ENCODE assay signal across 9 cellular contexts in the genomic region with DNA sequence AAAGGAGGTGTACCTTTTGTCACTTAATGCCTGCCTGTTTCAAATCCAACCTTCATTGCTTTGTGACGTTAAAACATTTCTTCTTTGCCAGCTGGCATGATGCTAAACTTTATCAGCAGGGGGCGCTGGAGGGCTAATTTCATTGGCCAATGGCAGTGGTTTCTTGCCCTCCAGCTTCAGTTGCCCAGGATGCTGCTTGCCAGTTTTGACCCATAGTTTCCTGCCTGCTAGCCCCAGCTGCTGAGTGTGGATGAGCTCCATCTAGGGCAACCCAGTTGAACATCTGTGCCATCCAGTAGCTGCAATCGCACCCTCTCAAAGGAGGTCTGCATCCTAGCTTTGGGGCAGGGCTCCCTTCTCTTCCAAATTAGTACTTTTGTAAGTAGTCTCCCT. TPM values are rescaled to one million over a fixed set of nuclear protein-coding genes. Genes with fewer than 3 reads are reported as not detected.
DNase-seq lines count a peak whose midpoint lies in the region; ATAC-seq, FAIRE-seq and TF ChIP-seq lines count a peak whose summit lies in the region.
"Had no signal": no experiment of that assay in that cellular context is flagged by ENCODE, and none has a peak within 500 bp of the region (broad histone marks: within the 10 kb centered on the region; RNA-seq: fewer than 3 reads in every experiment).

No MANE protein-coding gene starts in this region.

- no peaks in the 10 kb centered on the region for H4K20me1 ChIP-seq in IMR-90 (ENCODE audit: insufficient read depth, low read length)

- intact Hi-C loops in IMR-90 (cut with micrococcal nuclease) (loop anchor here (2.0 kb wide), 1 partner anchor 51 kb away; no protein-coding TSS in a partner anchor), pancreas (cut with DNase I) (loop anchor here in 1 of 3 donors (5.0 kb wide), 1 partner anchor 49 kb away; no protein-coding TSS in a partner anchor)
- intact Hi-C loops in activated T-helper 1 cell treated with anti-CD3 and anti-CD28 coated beads, Interleukin-12 subunit alpha, Interleukin-12 subunit beta, Interleukin-2, Interleukin-4 antibody, amounts not matched to agents 30 ng/mL and 10 ng/mL and 1 ng/mL, durations not matched to agents 14 hours and 24 hours and 36 hours (cut with micrococcal nuclease): loop anchor here (1.0 to 5.0 kb wide), 5 partner anchors 8 to 671 kb away; partner anchors contain the start of gene HIGD1A

- H3K9me3 Mint-ChIP-seq in activated T-helper 1 cell treated with anti-CD3 and anti-CD28 coated beads, Interleukin-12 subunit alpha, Interleukin-12 subunit beta, Interleukin-2, Interleukin-4 antibody, amounts not matched to agents 30 ng/mL and 10 ng/mL and 1 ng/mL, durations not matched to agents 14 hours and 24 hours and 36 hours: no peaks in the 10 kb centered on the region

- POLR2A ChIA-PET in IMR-90 (lab: Charles Lee; ENCODE audit: unreplicated experiment): no interaction called here

- CTCF ChIA-PET in IMR-90 (lab: Yijun Ruan, JAX): interaction anchor here (0.7 to 1.4 kb wide), 6 partner anchors 8 to 51 kb away, joined by 3 to 4 read pairs (median 3); no protein-coding TSS in a partner anchor

- no peaks in the 10 kb centered on the region for H3K9me1 ChIP-seq in IMR-90 (ENCODE audit: insufficient read depth, low read length)

- H3K9ac ChIP-seq in IMR-90 (ENCODE audit: low read depth, low read length): no peak overlapping the region

- peak; percentile 56 for ATAC-seq in IMR-90 (ENCODE audit: low read depth)
- peak; percentile 83 to 94 (median 88) for ATAC-seq in pancreas

- H3K27ac Mint-ChIP-seq in activated T-helper 1 cell treated with anti-CD3 and anti-CD28 coated beads, Interleukin-12 subunit alpha, Interleukin-12 subunit beta, Interleukin-2, Interleukin-4 antibody, amounts not matched to agents 30 ng/mL and 10 ng/mL and 1 ng/mL, durations not matched to agents 14 hours and 24 hours and 36 hours: no peak overlapping the region

- DNase-seq in IMR-90 (peak; percentile 25), RCC 7860 (ENCODE audit: low spot score) (peak; percentile 31), foreskin melanocyte (peak; percentile 67), pancreas (peak in 5 of 6 donors; percentile 42 to 81 (median 70)), tibial nerve (ENCODE audit: low spot score in 2 of 2) (peak; percentile 66 to 82), GM19238 (ENCODE audit: insufficient read length, low spot score) (no peak)
- peak; percentile 59 for DNase-seq in activated T-helper 1 cell treated with anti-CD3 and anti-CD28 coated beads, Interleukin-12 subunit alpha, Interleukin-12 subunit beta, Interleukin-2, Interleukin-4 antibody, amounts not matched to agents 30 ng/mL and 10 ng/mL and 1 ng/mL, durations not matched to agents 14 hours and 24 hours and 36 hours (ENCODE audit: low spot score)

- H3K4me1 Mint-ChIP-seq in activated T-helper 1 cell treated with anti-CD3 and anti-CD28 coated beads, Interleukin-12 subunit alpha, Interleukin-12 subunit beta, Interleukin-2, Interleukin-4 antibody, amounts not matched to agents 30 ng/mL and 10 ng/mL and 1 ng/mL, durations not matched to agents 14 hours and 24 hours and 36 hours (ENCODE audit: low read depth): peaks cover 9% of the 10 kb centered on the region

- peak in 1 of 2 donors; percentile 33 for TF ChIP-seq EP300 in tibial nerve (IDR thresholded peaks at IDR 0.05)

- FAIRE-seq in RCC 7860 (lab: Jason Lieb, UNC) (no peak), pancreas (lab: Jason Lieb, UNC) (no peak)
- FAIRE-seq: islet of Langerhans had no signal

- TF ChIP-seq POLR2A in IMR-90 (IDR thresholded peaks at IDR 0.05; ENCODE audit: low read depth, low read length): no peak
- TF ChIP-seq POLR2A in tibial nerve (IDR thresholded peaks at IDR 0.05): no peak

- no peak overlapping the region for H3K4me3 ChIP-seq in IMR-90 (ENCODE audit: insufficient read depth, low read depth, low read length)
- H3K4me3 ChIP-seq in pancreas: no peak overlapping the region
- no peak overlapping the region for H3K4me3 ChIP-seq in tibial nerve

- H3K4me2 ChIP-seq in IMR-90 (ENCODE audit: low read depth, low read length): no peak overlapping the region

- BruUV-seq in IMR-90 (replicated peaks; lab: Mats Ljungman, UMichigan): no TSS peak

- no peak overlapping the region for H4K91ac ChIP-seq in IMR-90 (ENCODE audit: insufficient read depth, low read depth, low read length)

- no peaks in the 10 kb centered on the region for H3K36me3 Mint-ChIP-seq in activated T-helper 1 cell treated with anti-CD3 and anti-CD28 coated beads, Interleukin-12 subunit alpha, Interleukin-12 subunit beta, Interleukin-2, Interleukin-4 antibody, amounts not matched to agents 30 ng/mL and 10 ng/mL and 1 ng/mL, durations not matched to agents 14 hours and 24 hours and 36 hours (ENCODE audit: low read depth)

- H2BK15ac ChIP-seq in IMR-90 (ENCODE audit: low read depth, low read length): no peak overlapping the region

- H2BK120ac ChIP-seq in IMR-90 (ENCODE audit: low read depth, low read length): no peak overlapping the region

- H2AK9ac ChIP-seq in IMR-90 (replicated peaks; ENCODE audit: low read depth, low read length, poor library complexity): no peak overlapping the region

- H2BK20ac ChIP-seq in IMR-90 (ENCODE audit: low read depth, low read length): no peak overlapping the region

- H3K56ac ChIP-seq in IMR-90 (ENCODE audit: extremely low read depth, insufficient read depth, low read length): no peak overlapping the region

- no peak overlapping the region for H3K23ac ChIP-seq in IMR-90 (ENCODE audit: low read depth, low read length)

- H4K8ac ChIP-seq in IMR-90 (ENCODE audit: low read depth in 2 of 2, low read length in 2 of 2): no peak overlapping the region

- H3K4me1 ChIP-seq in IMR-90 (ENCODE audit: control insufficient read depth, insufficient read depth, low read length) (no peaks in the 10 kb centered on the region), pancreas (no peaks in the 10 kb centered on the region), tibial nerve (peaks cover 0 to 13% (median 4%) of the 10 kb centered on the region in 4 donors)

- peaks cover 20% of the 10 kb centered on the region for H3K27me3 ChIP-seq in IMR-90 (ENCODE audit: control insufficient read depth, insufficient read depth, low read length)
- no peaks in the 10 kb centered on the region for H3K27me3 ChIP-seq in pancreas
- no peaks in the 10 kb centered on the region for H3K27me3 ChIP-seq in tibial nerve

- no peaks in the 10 kb centered on the region for H3K79me1 ChIP-seq in IMR-90 (ENCODE audit: low read depth in 1 of 2, low read length in 2 of 2)

- TF ChIP-seq RAD21 in IMR-90 (IDR thresholded peaks at IDR 0.05; ENCODE audit: low read length): no peak

- in situ Hi-C loops in IMR-90 (cut with MboI; ENCODE audit: low sequenced_read_pairs): no loop called here

- dilution Hi-C loops in IMR-90 (cut with HindIII; ENCODE audit: low sequenced_read_pairs, unreplicated experiment): no loop called here

- H3K27ac ChIP-seq in IMR-90 (ENCODE audit: insufficient read depth, low read length): no peak overlapping the region
- H3K27ac ChIP-seq in pancreas: no peak overlapping the region
- peak overlapping the region in 1 of 4 donors; percentile 18 for H3K27ac ChIP-seq in tibial nerve

- no peaks in the 10 kb centered on the region for H3K36me3 ChIP-seq in IMR-90 (ENCODE audit: control insufficient read depth, insufficient read depth, low read length)
- H3K36me3 ChIP-seq in pancreas: no peaks in the 10 kb centered on the region
- no peaks in the 10 kb centered on the region for H3K36me3 ChIP-seq in tibial nerve

- H2BK5ac ChIP-seq in IMR-90 (ENCODE audit: low read depth, low read length, poor library complexity, severe bottlenecking): no peak overlapping the region

- no peak overlapping the region for H3K4ac ChIP-seq in IMR-90 (ENCODE audit: low read depth, low read length)

- no peak overlapping the region for H2AFZ ChIP-seq in IMR-90 (replicated peaks; ENCODE audit: low read length, poor library complexity)

- no peak overlapping the region for H2AK5ac ChIP-seq in IMR-90 (ENCODE audit: low read depth, low read length)

- H3K4me3 Mint-ChIP-seq in activated T-helper 1 cell treated with anti-CD3 and anti-CD28 coated beads, Interleukin-12 subunit alpha, Interleukin-12 subunit beta, Interleukin-2, Interleukin-4 antibody, amounts not matched to agents 30 ng/mL and 10 ng/mL and 1 ng/mL, durations not matched to agents 14 hours and 24 hours and 36 hours: no peak overlapping the region

- H3K14ac ChIP-seq in IMR-90 (replicated peaks; ENCODE audit: low read depth, low read length): no peak overlapping the region

- no peaks in the 10 kb centered on the region for H3K9me3 ChIP-seq in IMR-90 (ENCODE audit: control insufficient read depth, insufficient read depth, low read length)
- H3K9me3 ChIP-seq in pancreas: no peaks in the 10 kb centered on the region
- no peaks in the 10 kb centered on the region for H3K9me3 ChIP-seq in tibial nerve

- 5% methylated on average over 2 of the region's 3 CpGs; no CpG with 5 or more reads in 1 of the 2 experiments for WGBS in IMR-90 (ENCODE audit: extremely low coverage in 2 of 2, insufficient read length in 1 of 2), 2 experiments
- 24 to 31% methylated on average over 3 of the region's 3 CpGs for WGBS in pancreas, 2 donors
- WGBS in tibial nerve, 2 donors: 18 to 24% methylated on average over 3 of the region's 3 CpGs

- H3K27me3 Mint-ChIP-seq in activated T-helper 1 cell treated with anti-CD3 and anti-CD28 coated beads, Interleukin-12 subunit alpha, Interleukin-12 subunit beta, Interleukin-2, Interleukin-4 antibody, amounts not matched to agents 30 ng/mL and 10 ng/mL and 1 ng/mL, durations not matched to agents 14 hours and 24 hours and 36 hours (ENCODE audit: insufficient read depth): peaks cover 11% of the 10 kb centered on the region

- H3K18ac ChIP-seq in IMR-90 (ENCODE audit: low read depth, low read length): no peak overlapping the region

- H4K5ac ChIP-seq in IMR-90 (ENCODE audit: low read depth, low read length): no peak overlapping the region

- TF ChIP-seq CTCF in GM12872 (IDR thresholded peaks at IDR 0.05; ENCODE audit: insufficient read depth, low read depth, low read length) (peak; percentile 79), IMR-90 (conservative IDR thresholded peaks at IDR 0.05; ENCODE audit: low read depth, low read length) (peak; percentile 63), pancreas (IDR thresholded peaks at IDR 0.05) (peak; percentile 38 to 62 (median 56)), tibial nerve (IDR thresholded peaks at IDR 0.05) (peak; percentile 61 to 84 (median 76))

RNA-seq across cellular contexts. Expression of gene ACKR2, which starts 22.1 kb away (rescaled TPM):
- total RNA-seq in IMR-90 (2012; rRNA removed) (not detected in 2 replicates), pancreas (1 to 10 TPM in 2 of 6 donors, under 1 TPM in 4; 0.37 to 1.7 (median 0.86) TPM), tibial nerve (10 to 100 TPM; 25.2 to 59.0 (median 38.6) TPM)
- polyA plus RNA-seq in IMR-90 (2012; rRNA removed) (0.07 and 0.10 TPM in 2 replicates), pancreas (under 1 TPM; 0.09 to 0.80 TPM)
- polyA plus RNA-seq in IMR-90 (2012; cell fraction: cytosol; rRNA removed): 0.08 and 0.11 TPM in 2 replicates
- polyA plus RNA-seq in IMR-90 (2012; cell fraction: nucleus; rRNA removed; ENCODE audit: low replicate concordance): 0.14 TPM in 2 replicates
- 0.66 and 0.88 TPM in 2 replicates for total RNA-seq in activated T-helper 1 cell treated with anti-CD3 and anti-CD28 coated beads, Interleukin-12 subunit alpha, Interleukin-12 subunit beta, Interleukin-2, Interleukin-4 antibody, amounts not matched to agents 30 ng/mL and 10 ng/mL and 1 ng/mL, durations not matched to agents 14 hours and 24 hours and 36 hours

RNA-seq across cellular contexts. Expression of gene HIGD1A, which starts 27.0 kb away (rescaled TPM):
- total RNA-seq in IMR-90 (2012; rRNA removed) (86.6 and 201 TPM in 2 replicates), pancreas (10 to 100 TPM; 14.6 to 34.9 (median 27.3) TPM), tibial nerve (100 to 1,000 TPM; 155 to 204 (median 186) TPM)
- polyA plus RNA-seq in IMR-90 (2012; rRNA removed) (106 and 137 TPM in 2 replicates), pancreas (10 to 100 TPM; 32.4 to 56.6 TPM)
- 13.1 and 33.8 TPM in 2 replicates for polyA plus RNA-seq in IMR-90 (2012; cell fraction: cytosol; rRNA removed)
- polyA plus RNA-seq in IMR-90 (2012; cell fraction: nucleus; rRNA removed; ENCODE audit: low replicate concordance): 2.0 and 26.0 TPM in 2 replicates
- 90.1 and 97.5 TPM in 2 replicates for total RNA-seq in activated T-helper 1 cell treated with anti-CD3 and anti-CD28 coated beads, Interleukin-12 subunit alpha, Interleukin-12 subunit beta, Interleukin-2, Interleukin-4 antibody, amounts not matched to agents 30 ng/mL and 10 ng/mL and 1 ng/mL, durations not matched to agents 14 hours and 24 hours and 36 hours

RNA-seq across cellular contexts. Expression of gene CYP8B1, which starts 44.4 kb away (rescaled TPM):
- total RNA-seq in IMR-90 (2012; rRNA removed) (not detected in 2 replicates), pancreas (under 1 TPM in 1 of 6 donors, not detected in 5; 0.22 TPM), tibial nerve (not detected)
- polyA plus RNA-seq in IMR-90 (2012; rRNA removed) (not detected in 2 replicates), pancreas (not detected)
- polyA plus RNA-seq in IMR-90 (2012; cell fraction: cytosol; rRNA removed): not detected in 2 replicates
- polyA plus RNA-seq in IMR-90 (2012; cell fraction: nucleus; rRNA removed; ENCODE audit: low replicate concordance): not detected in 2 replicates
- not detected in 2 replicates for total RNA-seq in activated T-helper 1 cell treated with anti-CD3 and anti-CD28 coated beads, Interleukin-12 subunit alpha, Interleukin-12 subunit beta, Interleukin-2, Interleukin-4 antibody, amounts not matched to agents 30 ng/mL and 10 ng/mL and 1 ng/mL, durations not matched to agents 14 hours and 24 hours and 36 hours

RNA-seq across cellular contexts. Expression of gene CCDC13, which starts 58.3 kb away (rescaled TPM):
- total RNA-seq in IMR-90 (2012; rRNA removed) (0.18 and 0.28 TPM in 2 replicates), pancreas (1 to 10 TPM in 1 of 6 donors, under 1 TPM in 5; 0.18 to 1.0 (median 0.69) TPM), tibial nerve (10 to 100 TPM in 1 of 4 donors, 1 to 10 TPM in 3; 1.7 to 12.6 (median 2.0) TPM)
- polyA plus RNA-seq in IMR-90 (2012; rRNA removed) (0.19 TPM in 2 replicates), pancreas (1 to 10 TPM in 1 of 2 donors, under 1 TPM in 1; 0.65 to 1.3 TPM)
- polyA plus RNA-seq in IMR-90 (2012; cell fraction: cytosol; rRNA removed): 0.10 TPM in 1 of 2 replicates, not detected in the other
- polyA plus RNA-seq in IMR-90 (2012; cell fraction: nucleus; rRNA removed; ENCODE audit: low replicate concordance): 0.17 and 0.45 TPM in 2 replicates
- 0.32 TPM in 1 of 2 replicates, not detected in the other for total RNA-seq in activated T-helper 1 cell treated with anti-CD3 and anti-CD28 coated beads, Interleukin-12 subunit alpha, Interleukin-12 subunit beta, Interleukin-2, Interleukin-4 antibody, amounts not matched to agents 30 ng/mL and 10 ng/mL and 1 ng/mL, durations not matched to agents 14 hours and 24 hours and 36 hours

Comparison
In these comparisons a context has a peak if more than half of its experiments do, and no peak if none do; other contexts are left out.
1. RNA of gene ACKR2, which starts 22.1 kb away (total RNA-seq): 25.2 to 59.0 TPM in tibial nerve; 0.66 to 0.88 TPM in activated T-helper 1 cell treated with anti-CD3 and anti-CD28 coated beads, Interleukin-12 subunit alpha, Interleukin-12 subunit beta, Interleukin-2, Interleukin-4 antibody, amounts not matched to agents 30 ng/mL and 10 ng/mL and 1 ng/mL, durations not matched to agents 14 hours and 24 hours and 36 hours, 0.37 to 1.7 TPM in pancreas and not detected in IMR-90; every median in the first group is over 4 times any median in the second.
2. Peak in every context shown above with its lines, with median percentiles within 50 percentile points of each other: CTCF ChIP-seq.